Comparison of ENCODE assay signal across 1 cellular context in the genomic region with DNA sequence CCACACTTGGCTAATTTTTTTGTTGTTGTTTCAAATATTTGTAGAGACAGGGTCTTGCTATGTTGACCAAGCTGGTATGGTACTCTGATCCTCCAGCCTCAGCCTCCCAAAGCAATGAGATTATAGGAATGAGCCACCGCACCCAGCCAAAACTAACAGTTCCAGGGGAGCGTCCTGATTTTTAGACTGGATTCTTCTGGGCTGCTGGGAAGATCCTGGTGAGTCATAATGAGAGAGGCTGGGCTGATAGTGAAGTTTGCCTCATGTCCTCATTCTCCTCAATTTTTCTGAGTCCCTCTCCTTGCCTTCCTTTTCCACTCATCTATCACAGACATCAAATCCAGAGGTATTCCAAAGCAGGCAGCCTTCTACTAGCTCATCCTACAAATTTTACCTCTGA.
TF ChIP-seq lines count a peak whose summit lies in the region.

No MANE protein-coding gene starts in this region.

TF ChIP-seq in A549, 52 proteins besides CTCF, POLR2A, EP300 and RAD21 (continued from another document):
- no peak for TF ChIP-seq RNF2 (IDR thresholded peaks at IDR 0.05; ENCODE audit: borderline replicate concordance, low read depth)
- TF ChIP-seq CHD4 (IDR thresholded peaks at IDR 0.05; ENCODE audit: borderline replicate concordance): no peak
